30 cellular contexts compared by ENCODE assay signal in genomic region chr1:29360768-29361167, GRCh38.
"Had no signal": no experiment of that assay in that cellular context is flagged by ENCODE, and none has a peak within 500 bp of the region (broad histone marks: within the 10 kb centered on the region; RNA-seq: fewer than 3 reads in every experiment).

No MANE protein-coding gene starts in this region.

- H3K4me1 Mint-ChIP-seq: activated B cell treated with CpG ODN at 0.5 μM for 24 hours; activated CD4-positive, alpha-beta memory T cell treated with anti-CD3 and anti-CD28 coated beads, Interleukin-2, amount 10 ng/mL, durations not matched to agents 7 days and 5 days; activated CD4-positive, alpha-beta T cell treated with anti-CD3 and anti-CD28 coated beads, Interleukin-2, amount 10 ng/mL, durations not matched to agents 7 days and 5 days; activated naive CD4-positive, alpha-beta T cell treated with anti-CD3 and anti-CD28 coated beads, Interleukin-2, amount 10 ng/mL, durations not matched to agents 7 days and 5 days; activated naive CD8-positive, alpha-beta T cell treated with anti-CD3 and anti-CD28 coated beads, Interleukin-2, amount 10 ng/mL, durations not matched to agents 7 days and 5 days; central memory CD8-positive, alpha-beta T cell had no signal

- H3K4me3 Mint-ChIP-seq: activated B cell treated with CpG ODN at 0.5 μM for 24 hours; activated CD4-positive, alpha-beta memory T cell treated with anti-CD3 and anti-CD28 coated beads, Interleukin-2, amount 10 ng/mL, durations not matched to agents 7 days and 5 days; activated CD4-positive, alpha-beta T cell treated with anti-CD3 and anti-CD28 coated beads, Interleukin-2, amount 10 ng/mL, durations not matched to agents 7 days and 5 days; activated naive CD4-positive, alpha-beta T cell treated with anti-CD3 and anti-CD28 coated beads, Interleukin-2, amount 10 ng/mL, durations not matched to agents 7 days and 5 days; activated naive CD8-positive, alpha-beta T cell treated with anti-CD3 and anti-CD28 coated beads, Interleukin-2, amount 10 ng/mL, durations not matched to agents 7 days and 5 days; activated T-cell treated with anti-CD3 and anti-CD28 coated beads, Interleukin-2, amount 50 U/mL, for 24 hours; activated T-cell treated with anti-CD3 and anti-CD28 coated beads, Interleukin-2, amount 50 U/mL, for 72 hours; central memory CD8-positive, alpha-beta T cell; dendritic cell treated with granulocyte-macrophage colony-stimulating factor and Interleukin-4, amounts not matched to agents 40 ng/mL and 50 ng/mL, for 4 days; T-helper 17 cell; T-helper 2 cell treated with Interferon-gamma antibody and Interleukin-4, amounts not matched to agents 5 μg/mL and 100 μg/mL, for 36 hours had no signal

- H3K27me3 ChIP-seq: brain microvascular endothelial cell had no signal

- H3K27ac ChIP-seq: brain microvascular endothelial cell, coronary artery, dorsolateral prefrontal cortex, epithelial cell of prostate, esophagus squamous epithelium had no signal

- DNase-seq: activated B cell treated with CpG ODN at 0.5 μM for 24 hours; activated CD4-positive, alpha-beta memory T cell treated with anti-CD3 and anti-CD28 coated beads, Interleukin-2, amount 10 ng/mL, durations not matched to agents 7 days and 5 days; activated CD4-positive, alpha-beta T cell treated with anti-CD3 and anti-CD28 coated beads for 4 hours; activated CD4-positive, alpha-beta T cell treated with anti-CD3 and anti-CD28 coated beads, Interleukin-2, amount 10 ng/mL, durations not matched to agents 7 days and 5 days; activated CD4-positive, alpha-beta T cell treated with anti-CD3 and anti-CD28 coated beads, Interleukin-2, amount 50 U/mL, for 4 hours; activated CD4-positive, CD25-positive, alpha-beta regulatory T cell treated with anti-CD3 and anti-CD28 coated beads, Interleukin-2, amount 50 U/mL, for 72 hours; activated CD8-positive, alpha-beta memory T cell treated with anti-CD3 and anti-CD28 coated beads, Interleukin-2, amount 50 U/mL, for 48 hours; activated gamma-delta T cell; activated naive CD4-positive, alpha-beta T cell; activated naive CD4-positive, alpha-beta T cell treated with anti-CD3 and anti-CD28 coated beads, Interleukin-2, amount 10 ng/mL, durations not matched to agents 7 days and 5 days; activated naive CD8-positive, alpha-beta T cell treated with anti-CD3 and anti-CD28 coated beads, Interleukin-2, amount 10 ng/mL, durations not matched to agents 7 days and 5 days; activated T-cell treated with anti-CD3 and anti-CD28 coated beads for 4 hours; activated T-cell treated with anti-CD3 and anti-CD28 coated beads, Interleukin-2, amount 50 U/mL, for 24 hours; activated T-cell treated with anti-CD3 and anti-CD28 coated beads, Interleukin-2, amount 50 U/mL, for 72 hours; anterior cingulate cortex; brain microvascular endothelial cell; dorsolateral prefrontal cortex; effector memory CD4-positive, alpha-beta T cell; esophagus squamous epithelium; foreskin melanocyte; T-helper 1 cell; T-helper 17 cell; T1000; WERI-Rb-1 had no signal

- ATAC-seq: activated naive CD4-positive, alpha-beta T cell treated with anti-CD3 and anti-CD28 coated beads, Interleukin-2, amount 50 U/mL, for 72 hours; activated T-cell treated with anti-CD3 and anti-CD28 coated beads, Interleukin-2, amount 50 U/mL, for 72 hours; T-helper 17 cell had no signal

- H3K4me1 ChIP-seq: esophagus squamous epithelium had no signal

- H3K36me3 Mint-ChIP-seq: activated naive CD4-positive, alpha-beta T cell treated with anti-CD3 and anti-CD28 coated beads, Interleukin-2, amount 10 ng/mL, durations not matched to agents 7 days and 5 days; activated naive CD4-positive, alpha-beta T cell treated with anti-CD3 and anti-CD28 coated beads, Interleukin-2, amount 50 U/mL, for 72 hours; activated naive CD8-positive, alpha-beta T cell treated with anti-CD3 and anti-CD28 coated beads, Interleukin-2, amount 10 ng/mL, durations not matched to agents 7 days and 5 days had no signal

- H3K27ac Mint-ChIP-seq: activated B cell treated with CpG ODN at 0.5 μM for 24 hours; activated CD4-positive, alpha-beta memory T cell treated with anti-CD3 and anti-CD28 coated beads, Interleukin-2, amount 10 ng/mL, durations not matched to agents 7 days and 5 days; activated CD4-positive, alpha-beta T cell treated with anti-CD3 and anti-CD28 coated beads, Interleukin-2, amount 10 ng/mL, durations not matched to agents 7 days and 5 days; activated naive CD4-positive, alpha-beta T cell treated with anti-CD3 and anti-CD28 coated beads, Interleukin-2, amount 10 ng/mL, durations not matched to agents 7 days and 5 days; activated naive CD8-positive, alpha-beta T cell treated with anti-CD3 and anti-CD28 coated beads, Interleukin-2, amount 10 ng/mL, durations not matched to agents 7 days and 5 days; activated T-cell treated with anti-CD3 and anti-CD28 coated beads, Interleukin-2, amount 50 U/mL, for 24 hours; activated T-cell treated with anti-CD3 and anti-CD28 coated beads, Interleukin-2, amount 50 U/mL, for 72 hours; dendritic cell treated with granulocyte-macrophage colony-stimulating factor and Interleukin-4, amounts not matched to agents 40 ng/mL and 50 ng/mL, for 4 days; T-helper 17 cell; T-helper 2 cell treated with Interferon-gamma antibody and Interleukin-4, amounts not matched to agents 5 μg/mL and 100 μg/mL, for 36 hours had no signal

- H3K4me3 ChIP-seq: coronary artery, dorsolateral prefrontal cortex, esophagus squamous epithelium had no signal

- H3K36me3 ChIP-seq: brain microvascular endothelial cell, esophagus squamous epithelium, WERI-Rb-1 had no signal

- H3K9me3 Mint-ChIP-seq: activated B cell treated with CpG ODN at 0.5 μM for 24 hours; activated CD4-positive, alpha-beta memory T cell treated with anti-CD3 and anti-CD28 coated beads, Interleukin-2, amount 10 ng/mL, durations not matched to agents 7 days and 5 days; activated CD4-positive, alpha-beta T cell treated with anti-CD3 and anti-CD28 coated beads, Interleukin-2, amount 10 ng/mL, durations not matched to agents 7 days and 5 days; activated naive CD4-positive, alpha-beta T cell treated with anti-CD3 and anti-CD28 coated beads, Interleukin-2, amount 10 ng/mL, durations not matched to agents 7 days and 5 days; activated naive CD4-positive, alpha-beta T cell treated with anti-CD3 and anti-CD28 coated beads, Interleukin-2, amount 50 U/mL, for 72 hours; activated naive CD8-positive, alpha-beta T cell treated with anti-CD3 and anti-CD28 coated beads, Interleukin-2, amount 10 ng/mL, durations not matched to agents 7 days and 5 days; activated T-cell treated with anti-CD3 and anti-CD28 coated beads, Interleukin-2, amount 50 U/mL, for 24 hours; activated T-cell treated with anti-CD3 and anti-CD28 coated beads, Interleukin-2, amount 50 U/mL, for 72 hours; central memory CD8-positive, alpha-beta T cell; dendritic cell treated with granulocyte-macrophage colony-stimulating factor and Interleukin-4, amounts not matched to agents 40 ng/mL and 50 ng/mL, for 4 days; T-helper 2 cell treated with Interferon-gamma antibody and Interleukin-4, amounts not matched to agents 5 μg/mL and 100 μg/mL, for 36 hours had no signal

- H3K9me3 ChIP-seq: esophagus squamous epithelium had no signal
